8 cellular contexts compared by ENCODE assay signal in genomic region chr5:168702511-168702910, GRCh38.
"Had no signal": no experiment of that assay in that cellular context is flagged by ENCODE, and none has a peak within 500 bp of the region (broad histone marks: within the 10 kb centered on the region; RNA-seq: fewer than 3 reads in every experiment).

No MANE protein-coding gene starts in this region.

- ATAC-seq: GM12878 had no signal

- H3K4me3 ChIP-seq: GM12878 had no signal

- DNase-seq: GDM1, GF-D8 had no signal

- FAIRE-seq: G401.6, GM12878, GM12891, GM12892, GM18507, GM19239 had no signal
